In genomic region chr13:77026255-77026782, GRCh38 we compare ENCODE assay signal across 8 cellular contexts. TPM values are rescaled to one million over a fixed set of nuclear protein-coding genes. Genes with fewer than 3 reads are reported as not detected.
DNase-seq lines count a peak whose midpoint lies in the region; ATAC-seq and TF ChIP-seq lines count a peak whose summit lies in the region.

No MANE protein-coding gene starts in this region.

- H2AFZ ChIP-seq in OCI-LY3 (ENCODE audit: low read depth, low read length), result no peak overlapping the region

- H3K27ac Mint-ChIP-seq in CD14-positive monocyte, result peak overlapping the region; percentile 82 to 95 (median 91)

- peak overlapping the region; percentile 94 to 98 for H3K4me3 Mint-ChIP-seq in CD14-positive monocyte

- ATAC-seq in GM19351 (IDR thresholded peaks at IDR 0.05; ENCODE audit: unreplicated experiment) (peak; percentile 59), HG03469 (IDR thresholded peaks at IDR 0.05; ENCODE audit: unreplicated experiment) (peak; percentile 31), esophagus mucosa (peak; percentile 90)

- TF ChIP-seq CTCF in CD14-positive monocyte (IDR thresholded peaks at IDR 0.05) (no peak), OCI-LY3 (IDR thresholded peaks at IDR 0.05; ENCODE audit: low read depth, low read length) (no peak)

- H3K4me1 Mint-ChIP-seq in CD14-positive monocyte, result peaks cover 55% of the 10 kb centered on the region

- peaks cover 0 to 2% (median 0%) of the 10 kb centered on the region in 7 donors for H3K9me3 Mint-ChIP-seq in CD14-positive monocyte

- H3K36me3 Mint-ChIP-seq in CD14-positive monocyte, result peaks cover 5 to 11% of the 10 kb centered on the region in 2 donors

- peaks cover 51% of the 10 kb centered on the region for H3K79me2 ChIP-seq in OCI-LY3 (ENCODE audit: low read length)

- no peaks in the 10 kb centered on the region for H3K9me3 ChIP-seq in OCI-LY3 (ENCODE audit: insufficient read depth, low read length)

- DNase-seq in CD14-positive monocyte (ENCODE audit: low spot score) (peak; percentile 77), activated T-cell treated with anti-CD3 and anti-CD28 coated beads for 48 hours (ENCODE audit: low read depth) (peak; percentile 66), myocyte (ENCODE audit: low read depth) (peak; percentile 83)
- DNase-seq in stimulated activated CD8-positive, alpha-beta memory T cell treated with anti-CD3 and anti-CD28 coated beads, Interleukin-7, amount 100 ng/mL, for 48 hours (ENCODE audit: extremely low read depth in 1 of 2, low read depth in 1 of 2), result peak; percentile 49 to 62

- peak overlapping the region; percentile 89 for H3K9ac ChIP-seq in OCI-LY3 (ENCODE audit: low read length)

- H3K27me3 ChIP-seq in OCI-LY3 (ENCODE audit: low read depth, low read length), result no peaks in the 10 kb centered on the region

- intact Hi-C loops in CD14-positive monocyte (cut with micrococcal nuclease), result no loop called here

- peaks cover 2 to 7% (median 5%) of the 10 kb centered on the region in 3 donors for H3K27me3 Mint-ChIP-seq in CD14-positive monocyte (ENCODE audit: low read depth in 3 of 3)

- H3K27ac ChIP-seq in OCI-LY3 (ENCODE audit: low read length), result peak overlapping the region; percentile 75

- peaks cover 13% of the 10 kb centered on the region for H3K4me1 ChIP-seq in OCI-LY3 (ENCODE audit: low read length)

- peak overlapping the region; percentile 90 for H3K4me2 ChIP-seq in OCI-LY3 (ENCODE audit: low read length)

- peak overlapping the region; percentile 86 for H3K4me3 ChIP-seq in OCI-LY3 (ENCODE audit: low read length)

- H3K36me3 ChIP-seq in OCI-LY3 (replicated peaks; ENCODE audit: low read depth, low read length), result no peaks in the 10 kb centered on the region

- H4K20me1 ChIP-seq in OCI-LY3 (ENCODE audit: insufficient read depth, low read length), result peaks cover 44% of the 10 kb centered on the region

RNA-seq across cellular contexts. Expression of gene FBXL3, which starts 0.6 kb away (rescaled TPM):
- polyA plus RNA-seq in CD14-positive monocyte, result 10 to 100 TPM; 19.0 to 20.0 TPM
- total RNA-seq in esophagus mucosa (26.1 TPM), myocyte (36.3 and 46.5 TPM in 2 replicates)
- polyA plus RNA-seq in myocyte (2012), result 14.0 TPM

RNA-seq across cellular contexts. Expression of gene CLN5, which starts 34.4 kb away (rescaled TPM):
- polyA plus RNA-seq in CD14-positive monocyte, result 10 to 100 TPM; 21.5 to 22.1 TPM
- total RNA-seq in esophagus mucosa (12.9 TPM), myocyte (25.7 and 27.0 TPM in 2 replicates)
- polyA plus RNA-seq in myocyte (2012), result 25.8 TPM

Comparison
In these comparisons a context has a peak if more than half of its experiments do, and no peak if none do; other contexts are left out.
1. Peak in every context shown above with its lines: DNase-seq, ATAC-seq, H3K4me3 ChIP-seq and H3K27ac ChIP-seq.
2. ATAC-seq: peak in every context shown above with its lines; median percentile 90 in esophagus mucosa; 59 in GM19351; 31 in HG03469.